In the genomic region with DNA sequence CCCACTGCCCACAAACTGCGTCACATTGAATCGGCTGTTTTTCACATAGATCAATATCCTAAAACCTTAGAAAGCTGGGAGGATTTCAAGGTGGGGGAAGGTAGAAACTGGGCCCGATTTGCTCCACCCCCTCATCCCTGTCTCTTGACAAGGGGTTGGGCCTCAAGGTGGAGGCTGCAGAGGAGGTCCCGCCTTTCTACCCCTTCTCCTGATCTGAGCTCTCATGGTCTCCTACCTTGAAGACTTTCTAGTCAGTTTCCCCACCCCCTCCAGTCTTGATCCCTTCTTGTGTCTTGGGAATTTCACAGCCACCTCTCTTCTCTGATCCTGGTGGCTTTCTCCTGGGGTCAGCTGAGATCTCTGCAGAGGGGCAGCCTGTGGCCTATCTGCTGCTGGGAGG, we compare ENCODE assay signal across 1 cellular context.
TF ChIP-seq lines count a peak whose summit lies in the region.

No MANE protein-coding gene starts in this region.

TF ChIP-seq in GM23338, 12 proteins besides CTCF, POLR2A, EP300 and RAD21 (continued from another document):
- TF ChIP-seq, protein P1, sequence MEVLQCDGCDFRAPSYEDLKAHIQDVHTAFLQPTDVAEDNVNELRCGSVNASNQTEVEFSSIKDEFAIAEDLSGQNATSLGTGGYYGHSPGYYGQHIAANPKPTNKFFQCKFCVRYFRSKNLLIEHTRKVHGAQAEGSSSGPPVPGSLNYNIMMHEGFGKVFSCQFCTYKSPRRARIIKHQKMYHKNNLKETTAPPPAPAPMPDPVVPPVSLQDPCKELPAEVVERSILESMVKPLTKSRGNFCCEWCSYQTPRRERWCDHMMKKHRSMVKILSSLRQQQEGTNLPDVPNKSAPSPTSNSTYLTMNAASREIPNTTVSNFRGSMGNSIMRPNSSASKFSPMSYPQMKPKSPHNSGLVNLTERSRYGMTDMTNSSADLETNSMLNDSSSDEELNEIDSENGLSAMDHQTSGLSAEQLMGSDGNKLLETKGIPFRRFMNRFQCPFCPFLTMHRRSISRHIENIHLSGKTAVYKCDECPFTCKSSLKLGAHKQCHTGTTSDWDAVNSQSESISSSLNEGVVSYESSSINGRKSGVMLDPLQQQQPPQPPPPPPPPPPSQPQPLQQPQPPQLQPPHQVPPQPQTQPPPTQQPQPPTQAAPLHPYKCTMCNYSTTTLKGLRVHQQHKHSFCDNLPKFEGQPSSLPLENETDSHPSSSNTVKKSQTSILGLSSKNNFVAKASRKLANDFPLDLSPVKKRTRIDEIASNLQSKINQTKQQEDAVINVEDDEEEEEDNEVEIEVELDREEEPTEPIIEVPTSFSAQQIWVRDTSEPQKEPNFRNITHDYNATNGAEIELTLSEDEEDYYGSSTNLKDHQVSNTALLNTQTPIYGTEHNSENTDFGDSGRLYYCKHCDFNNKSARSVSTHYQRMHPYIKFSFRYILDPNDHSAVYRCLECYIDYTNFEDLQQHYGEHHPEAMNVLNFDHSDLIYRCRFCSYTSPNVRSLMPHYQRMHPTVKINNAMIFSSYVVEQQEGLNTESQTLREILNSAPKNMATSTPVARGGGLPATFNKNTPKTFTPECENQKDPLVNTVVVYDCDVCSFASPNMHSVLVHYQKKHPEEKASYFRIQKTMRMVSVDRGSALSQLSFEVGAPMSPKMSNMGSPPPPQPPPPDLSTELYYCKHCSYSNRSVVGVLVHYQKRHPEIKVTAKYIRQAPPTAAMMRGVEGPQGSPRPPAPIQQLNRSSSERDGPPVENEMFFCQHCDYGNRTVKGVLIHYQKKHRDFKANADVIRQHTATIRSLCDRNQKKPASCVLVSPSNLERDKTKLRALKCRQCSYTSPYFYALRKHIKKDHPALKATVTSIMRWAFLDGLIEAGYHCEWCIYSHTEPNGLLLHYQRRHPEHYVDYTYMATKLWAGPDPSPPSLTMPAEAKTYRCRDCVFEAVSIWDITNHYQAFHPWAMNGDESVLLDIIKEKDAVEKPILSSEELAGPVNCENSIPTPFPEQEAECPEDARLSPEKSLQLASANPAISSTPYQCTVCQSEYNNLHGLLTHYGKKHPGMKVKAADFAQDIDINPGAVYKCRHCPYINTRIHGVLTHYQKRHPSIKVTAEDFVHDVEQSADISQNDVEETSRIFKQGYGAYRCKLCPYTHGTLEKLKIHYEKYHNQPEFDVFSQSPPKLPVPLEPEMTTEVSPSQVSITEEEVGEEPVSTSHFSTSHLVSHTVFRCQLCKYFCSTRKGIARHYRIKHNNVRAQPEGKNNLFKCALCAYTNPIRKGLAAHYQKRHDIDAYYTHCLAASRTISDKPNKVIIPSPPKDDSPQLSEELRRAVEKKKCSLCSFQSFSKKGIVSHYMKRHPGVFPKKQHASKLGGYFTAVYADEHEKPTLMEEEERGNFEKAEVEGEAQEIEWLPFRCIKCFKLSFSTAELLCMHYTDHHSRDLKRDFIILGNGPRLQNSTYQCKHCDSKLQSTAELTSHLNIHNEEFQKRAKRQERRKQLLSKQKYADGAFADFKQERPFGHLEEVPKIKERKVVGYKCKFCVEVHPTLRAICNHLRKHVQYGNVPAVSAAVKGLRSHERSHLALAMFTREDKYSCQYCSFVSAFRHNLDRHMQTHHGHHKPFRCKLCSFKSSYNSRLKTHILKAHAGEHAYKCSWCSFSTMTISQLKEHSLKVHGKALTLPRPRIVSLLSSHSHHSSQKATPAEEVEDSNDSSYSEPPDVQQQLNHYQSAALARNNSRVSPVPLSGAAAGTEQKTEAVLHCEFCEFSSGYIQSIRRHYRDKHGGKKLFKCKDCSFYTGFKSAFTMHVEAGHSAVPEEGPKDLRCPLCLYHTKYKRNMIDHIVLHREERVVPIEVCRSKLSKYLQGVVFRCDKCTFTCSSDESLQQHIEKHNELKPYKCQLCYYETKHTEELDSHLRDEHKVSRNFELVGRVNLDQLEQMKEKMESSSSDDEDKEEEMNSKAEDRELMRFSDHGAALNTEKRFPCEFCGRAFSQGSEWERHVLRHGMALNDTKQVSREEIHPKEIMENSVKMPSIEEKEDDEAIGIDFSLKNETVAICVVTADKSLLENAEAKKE (CRISPR knock-in tag; IDR thresholded peaks at IDR 0.05) = no peak
- TF ChIP-seq, protein P2, sequence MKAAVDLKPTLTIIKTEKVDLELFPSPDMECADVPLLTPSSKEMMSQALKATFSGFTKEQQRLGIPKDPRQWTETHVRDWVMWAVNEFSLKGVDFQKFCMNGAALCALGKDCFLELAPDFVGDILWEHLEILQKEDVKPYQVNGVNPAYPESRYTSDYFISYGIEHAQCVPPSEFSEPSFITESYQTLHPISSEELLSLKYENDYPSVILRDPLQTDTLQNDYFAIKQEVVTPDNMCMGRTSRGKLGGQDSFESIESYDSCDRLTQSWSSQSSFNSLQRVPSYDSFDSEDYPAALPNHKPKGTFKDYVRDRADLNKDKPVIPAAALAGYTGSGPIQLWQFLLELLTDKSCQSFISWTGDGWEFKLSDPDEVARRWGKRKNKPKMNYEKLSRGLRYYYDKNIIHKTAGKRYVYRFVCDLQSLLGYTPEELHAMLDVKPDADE (IDR thresholded peaks at IDR 0.05) = no peak
